In genomic region chr14:88380405-88380804, GRCh38 we compare ENCODE assay signal across 9 cellular contexts. TPM values are rescaled to one million over a fixed set of nuclear protein-coding genes. Genes with fewer than 3 reads are reported as not detected.
DNase-seq lines count a peak whose midpoint lies in the region; TF ChIP-seq lines count a peak whose summit lies in the region.
"Had no signal": no experiment of that assay in that cellular context is flagged by ENCODE, and none has a peak within 500 bp of the region (broad histone marks: within the 10 kb centered on the region; RNA-seq: fewer than 3 reads in every experiment).

No MANE protein-coding gene starts in this region.

- no peak overlapping the region for H3K27ac ChIP-seq in parathyroid adenoma
- H3K27ac ChIP-seq: ascending aorta had no signal

- no peak overlapping the region for H3K9ac ChIP-seq in parathyroid adenoma

- peak; percentile 16 for TF ChIP-seq CTCF in cardiac fibroblast (IDR thresholded peaks at IDR 0.05; ENCODE audit: low read depth, low read length)
- TF ChIP-seq CTCF in parathyroid adenoma (IDR thresholded peaks at IDR 0.05), result no peak
- TF ChIP-seq CTCF in glutamatergic neuron (IDR thresholded peaks at IDR 0.05; ENCODE audit: partially characterized antibody, unreplicated experiment), result no peak

- no peaks in the 10 kb centered on the region for H3K4me1 ChIP-seq in parathyroid adenoma

- no peaks in the 10 kb centered on the region for H3K36me3 ChIP-seq in parathyroid adenoma (ENCODE audit: control insufficient read depth, insufficient read depth, low read length)
- H3K36me3 ChIP-seq: ascending aorta had no signal

- no peaks in the 10 kb centered on the region for H3K9me3 ChIP-seq in parathyroid adenoma (ENCODE audit: control insufficient read depth, low read length)
- H3K9me3 ChIP-seq: ascending aorta had no signal

- peaks cover 8 to 15% of the 10 kb centered on the region in 2 donors for H3K4me1 Mint-ChIP-seq in immature natural killer cell
- H3K4me1 Mint-ChIP-seq in glutamatergic neuron (ENCODE audit: low read depth, unreplicated experiment), result peaks cover 4% of the 10 kb centered on the region
- peaks cover 7% of the 10 kb centered on the region for H3K4me1 Mint-ChIP-seq in activated T-helper 1 cell treated with anti-CD3 and anti-CD28 coated beads, Interleukin-12 subunit alpha, Interleukin-12 subunit beta, Interleukin-2, Interleukin-4 antibody, amounts not matched to agents 30 ng/mL and 10 ng/mL and 1 ng/mL, durations not matched to agents 14 hours and 24 hours and 36 hours (ENCODE audit: low read depth)

- H2AFZ ChIP-seq in parathyroid adenoma, result peak overlapping the region; percentile 44

- H3K9me3 Mint-ChIP-seq in immature natural killer cell (no peaks in the 10 kb centered on the region), glutamatergic neuron (ENCODE audit: unreplicated experiment) (peaks cover 1% of the 10 kb centered on the region)
- no peaks in the 10 kb centered on the region for H3K9me3 Mint-ChIP-seq in activated T-helper 1 cell treated with anti-CD3 and anti-CD28 coated beads, Interleukin-12 subunit alpha, Interleukin-12 subunit beta, Interleukin-2, Interleukin-4 antibody, amounts not matched to agents 30 ng/mL and 10 ng/mL and 1 ng/mL, durations not matched to agents 14 hours and 24 hours and 36 hours

- no peaks in the 10 kb centered on the region for H3K27me3 ChIP-seq in parathyroid adenoma (ENCODE audit: control insufficient read depth, insufficient read depth, low read length)
- H3K27me3 ChIP-seq: ascending aorta had no signal

- H3K27ac Mint-ChIP-seq in immature natural killer cell, result no peak overlapping the region
- no peak overlapping the region for H3K27ac Mint-ChIP-seq in glutamatergic neuron (ENCODE audit: unreplicated experiment)
- no peak overlapping the region for H3K27ac Mint-ChIP-seq in activated T-helper 1 cell treated with anti-CD3 and anti-CD28 coated beads, Interleukin-12 subunit alpha, Interleukin-12 subunit beta, Interleukin-2, Interleukin-4 antibody, amounts not matched to agents 30 ng/mL and 10 ng/mL and 1 ng/mL, durations not matched to agents 14 hours and 24 hours and 36 hours

- H3K36me3 Mint-ChIP-seq in immature natural killer cell (no peaks in the 10 kb centered on the region), glutamatergic neuron (ENCODE audit: unreplicated experiment) (no peaks in the 10 kb centered on the region)
- H3K36me3 Mint-ChIP-seq in activated T-helper 1 cell treated with anti-CD3 and anti-CD28 coated beads, Interleukin-12 subunit alpha, Interleukin-12 subunit beta, Interleukin-2, Interleukin-4 antibody, amounts not matched to agents 30 ng/mL and 10 ng/mL and 1 ng/mL, durations not matched to agents 14 hours and 24 hours and 36 hours (ENCODE audit: low read depth), result no peaks in the 10 kb centered on the region

- no peak overlapping the region for H3K4me2 ChIP-seq in parathyroid adenoma (ENCODE audit: low read length)

- no peaks in the 10 kb centered on the region for H3K79me2 ChIP-seq in parathyroid adenoma

- H3K27me3 Mint-ChIP-seq in immature natural killer cell (ENCODE audit: low read depth in 3 of 3), result peaks cover 2 to 12% (median 10%) of the 10 kb centered on the region in 3 donors
- peaks cover 2% of the 10 kb centered on the region for H3K27me3 Mint-ChIP-seq in glutamatergic neuron (ENCODE audit: unreplicated experiment)
- H3K27me3 Mint-ChIP-seq in activated T-helper 1 cell treated with anti-CD3 and anti-CD28 coated beads, Interleukin-12 subunit alpha, Interleukin-12 subunit beta, Interleukin-2, Interleukin-4 antibody, amounts not matched to agents 30 ng/mL and 10 ng/mL and 1 ng/mL, durations not matched to agents 14 hours and 24 hours and 36 hours (ENCODE audit: insufficient read depth), result peaks cover 10% of the 10 kb centered on the region

- no peak overlapping the region for H3K4me3 ChIP-seq in cardiac fibroblast (replicated peaks in 1 of 2; ENCODE audit: low read depth in 2 of 2, low read length in 2 of 2)
- H3K4me3 ChIP-seq in parathyroid adenoma (ENCODE audit: low read depth, low read length), result no peak overlapping the region
- H3K4me3 ChIP-seq: ascending aorta had no signal

- intact Hi-C loops in activated T-helper 1 cell treated with anti-CD3 and anti-CD28 coated beads, Interleukin-12 subunit alpha, Interleukin-12 subunit beta, Interleukin-2, Interleukin-4 antibody, amounts not matched to agents 30 ng/mL and 10 ng/mL and 1 ng/mL, durations not matched to agents 14 hours and 24 hours and 36 hours (cut with micrococcal nuclease), result loop anchor here (10.0 kb wide), 2 partner anchors 196 to 436 kb away; no protein-coding TSS in a partner anchor

- peak; percentile 32 for DNase-seq in NCI-H2107 treated with DMSO at 0.1 percent for 48 hours (lab: John Stamatoyannopoulos, UW; ENCODE audit: unreplicated experiment)
- DNase-seq in NCI-H2107 (lab: John Stamatoyannopoulos, UW), result no peak
- DNase-seq in NCI-H1436 treated with DMSO at 0.1 percent for 48 hours (lab: John Stamatoyannopoulos, UW), result peak; percentile 1
- DNase-seq in cardiac fibroblast (ENCODE audit: low read depth in 2 of 2), result peak; percentile 40 to 42
- DNase-seq in immature natural killer cell, result no peak
- DNase-seq in glutamatergic neuron, result no peak
- no peak for DNase-seq in activated T-helper 1 cell treated with anti-CD3 and anti-CD28 coated beads, Interleukin-12 subunit alpha, Interleukin-12 subunit beta, Interleukin-2, Interleukin-4 antibody, amounts not matched to agents 30 ng/mL and 10 ng/mL and 1 ng/mL, durations not matched to agents 14 hours and 24 hours and 36 hours (ENCODE audit: low spot score)

- H3K4me3 Mint-ChIP-seq in immature natural killer cell, result no peak overlapping the region
- no peak overlapping the region for H3K4me3 Mint-ChIP-seq in glutamatergic neuron (ENCODE audit: unreplicated experiment)
- H3K4me3 Mint-ChIP-seq in activated T-helper 1 cell treated with anti-CD3 and anti-CD28 coated beads, Interleukin-12 subunit alpha, Interleukin-12 subunit beta, Interleukin-2, Interleukin-4 antibody, amounts not matched to agents 30 ng/mL and 10 ng/mL and 1 ng/mL, durations not matched to agents 14 hours and 24 hours and 36 hours, result no peak overlapping the region

RNA-seq across cellular contexts. Expression of gene SPATA7, which starts 5.1 kb away (rescaled TPM):
- polyA plus RNA-seq in immature natural killer cell, result 1 to 10 TPM; 1.5 to 4.6 (median 4.3) TPM
- total RNA-seq in glutamatergic neuron (ENCODE audit: unreplicated experiment), result 17.6 TPM
- 2.4 and 2.5 TPM in 2 replicates for total RNA-seq in activated T-helper 1 cell treated with anti-CD3 and anti-CD28 coated beads, Interleukin-12 subunit alpha, Interleukin-12 subunit beta, Interleukin-2, Interleukin-4 antibody, amounts not matched to agents 30 ng/mL and 10 ng/mL and 1 ng/mL, durations not matched to agents 14 hours and 24 hours and 36 hours

RNA-seq across cellular contexts. Expression of gene KCNK10, which starts 57.3 kb away (rescaled TPM):
- polyA plus RNA-seq in immature natural killer cell, result not detected
- 2.8 TPM for total RNA-seq in glutamatergic neuron (ENCODE audit: unreplicated experiment)
- total RNA-seq in activated T-helper 1 cell treated with anti-CD3 and anti-CD28 coated beads, Interleukin-12 subunit alpha, Interleukin-12 subunit beta, Interleukin-2, Interleukin-4 antibody, amounts not matched to agents 30 ng/mL and 10 ng/mL and 1 ng/mL, durations not matched to agents 14 hours and 24 hours and 36 hours, result not detected in 2 replicates
- total RNA-seq: ascending aorta had no signal

Comparison
In these comparisons a context has a peak if more than half of its experiments do, and no peak if none do; other contexts are left out.
1. DNase-seq: peak in NCI-H2107 treated with DMSO at 0.1 percent for 48 hours (single experiment), NCI-H1436 treated with DMSO at 0.1 percent for 48 hours (single experiment) and cardiac fibroblast (2 of 2); none in NCI-H2107 (single experiment), immature natural killer cell (0 of 3), glutamatergic neuron (single experiment) and activated T-helper 1 cell treated with anti-CD3 and anti-CD28 coated beads, Interleukin-12 subunit alpha, Interleukin-12 subunit beta, Interleukin-2, Interleukin-4 antibody, amounts not matched to agents 30 ng/mL and 10 ng/mL and 1 ng/mL, durations not matched to agents 14 hours and 24 hours and 36 hours (single experiment).